Comparison of ENCODE assay signal across 1 cellular context in the genomic region with DNA sequence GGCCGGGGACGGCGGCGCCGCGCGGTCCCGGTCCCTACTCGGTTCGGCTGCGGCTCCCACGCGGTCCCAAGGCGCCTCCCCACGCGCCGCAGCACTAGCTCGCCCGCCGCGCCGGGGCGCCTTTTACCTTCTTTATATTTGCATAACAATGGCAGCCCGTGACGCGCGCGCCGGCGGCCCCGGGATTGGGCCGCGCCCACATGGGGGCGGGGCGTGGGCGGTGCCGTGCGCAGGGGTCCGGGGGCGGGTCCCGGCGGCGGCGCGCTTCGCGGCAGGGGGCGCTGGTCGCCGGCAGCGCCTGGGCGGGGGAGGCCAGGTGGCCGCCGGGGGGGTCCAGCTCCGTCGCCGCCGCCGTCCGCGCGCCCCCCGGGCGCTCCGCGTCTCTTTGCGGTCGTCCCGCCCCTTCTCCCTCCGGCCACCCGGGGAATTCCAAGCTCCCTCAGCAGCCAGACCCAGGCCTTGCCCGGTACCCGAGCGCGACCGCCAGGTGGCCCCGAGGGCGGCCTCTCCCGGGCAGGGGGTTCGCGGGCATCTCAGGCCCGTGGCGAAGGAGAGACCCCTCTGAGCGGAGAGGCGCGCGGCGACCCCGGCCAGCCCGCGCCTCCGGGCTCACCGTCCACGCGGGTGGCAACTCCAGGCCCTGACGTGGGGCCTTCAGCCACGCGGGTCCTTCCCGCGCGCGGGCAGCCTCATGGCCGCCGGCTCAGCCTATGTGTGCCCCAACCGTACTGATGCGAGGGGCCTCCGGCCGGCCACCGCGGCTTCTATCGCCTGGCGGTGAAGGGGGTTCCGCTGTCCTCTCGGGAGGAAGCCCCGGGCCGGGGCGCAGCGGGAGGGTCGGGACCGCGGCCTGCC.
TF ChIP-seq lines count a peak whose summit lies in the region.

A gene with protein sequence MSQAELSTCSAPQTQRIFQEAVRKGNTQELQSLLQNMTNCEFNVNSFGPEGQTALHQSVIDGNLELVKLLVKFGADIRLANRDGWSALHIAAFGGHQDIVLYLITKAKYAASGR (minus strand): TSS at position 96 of the 855 bp plus-strand sequence. CDS start 343 bp downstream, outside the sequence.

TF ChIP-seq in K562, 482 proteins besides CTCF, POLR2A, EP300 and RAD21 (continued from another document and continues in another):
- TF ChIP-seq, protein P1, sequence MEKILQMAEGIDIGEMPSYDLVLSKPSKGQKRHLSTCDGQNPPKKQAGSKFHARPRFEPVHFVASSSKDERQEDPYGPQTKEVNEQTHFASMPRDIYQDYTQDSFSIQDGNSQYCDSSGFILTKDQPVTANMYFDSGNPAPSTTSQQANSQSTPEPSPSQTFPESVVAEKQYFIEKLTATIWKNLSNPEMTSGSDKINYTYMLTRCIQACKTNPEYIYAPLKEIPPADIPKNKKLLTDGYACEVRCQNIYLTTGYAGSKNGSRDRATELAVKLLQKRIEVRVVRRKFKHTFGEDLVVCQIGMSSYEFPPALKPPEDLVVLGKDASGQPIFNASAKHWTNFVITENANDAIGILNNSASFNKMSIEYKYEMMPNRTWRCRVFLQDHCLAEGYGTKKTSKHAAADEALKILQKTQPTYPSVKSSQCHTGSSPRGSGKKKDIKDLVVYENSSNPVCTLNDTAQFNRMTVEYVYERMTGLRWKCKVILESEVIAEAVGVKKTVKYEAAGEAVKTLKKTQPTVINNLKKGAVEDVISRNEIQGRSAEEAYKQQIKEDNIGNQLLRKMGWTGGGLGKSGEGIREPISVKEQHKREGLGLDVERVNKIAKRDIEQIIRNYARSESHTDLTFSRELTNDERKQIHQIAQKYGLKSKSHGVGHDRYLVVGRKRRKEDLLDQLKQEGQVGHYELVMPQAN (IDR thresholded peaks at IDR 0.05; ENCODE audit: borderline replicate concordance) = peak; percentile 23; the same call in 1 of the 2 replicates
- TF ChIP-seq SMC3 (conservative IDR thresholded peaks at IDR 0.05; ENCODE audit: insufficient read depth, low read depth, low read length) (peak; percentile 24; the same call in 1 of the 2 replicates), ZNF780A (CRISPR knock-in tag; IDR thresholded peaks at IDR 0.05) (no peak), KAT7 (CRISPR knock-in tag; IDR thresholded peaks at IDR 0.05; ENCODE audit: borderline replicate concordance) (peak; percentile 62; the same call in 1 of the 2 replicates), ZNF507 (tag; conservative IDR thresholded peaks at IDR 0.05) (no peak), SMARCC2 (IDR thresholded peaks at IDR 0.05; ENCODE audit: low read depth) (no peak), TOE1 (IDR thresholded peaks at IDR 0.05; ENCODE audit: borderline replicate concordance) (no peak), TOE1 (CRISPR knock-in tag; IDR thresholded peaks at IDR 0.05; ENCODE audit: borderline replicate concordance, low read depth) (no peak), PHB2 (IDR thresholded peaks at IDR 0.05; ENCODE audit: low read depth) (no peak), TRIM24 (IDR thresholded peaks at IDR 0.05) (no peak), ZNF766 (CRISPR knock-in tag; conservative IDR thresholded peaks at IDR 0.05) (0 out of 2 replicates have a peak, but pooled peaks have one; percentile 32), HNRNPL (IDR thresholded peaks at IDR 0.05; ENCODE audit: low read depth, low read length) (peak; percentile 92), ZNF444 (CRISPR knock-in tag; IDR thresholded peaks at IDR 0.05) (no peak), SMARCB1 (IDR thresholded peaks at IDR 0.05; ENCODE audit: insufficient read length, low read depth) (no peak), U2AF2 (optimal IDR thresholded peaks at IDR 0.05; ENCODE audit: low read depth, low read length) (no peak), MTA3 (IDR thresholded peaks at IDR 0.05; ENCODE audit: borderline replicate concordance) (peak; percentile 87), ZBTB17 (CRISPR knock-in tag; IDR thresholded peaks at IDR 0.05) (peak; percentile 47; the same call in 1 of the 2 replicates), ZNF57 (CRISPR knock-in tag; IDR thresholded peaks at IDR 0.05) (no peak), ZC3H4 (CRISPR knock-in tag; IDR thresholded peaks at IDR 0.05; ENCODE audit: borderline replicate concordance) (peak; percentile 81; the same call in 1 of the 2 replicates), FOXA3 (CRISPR knock-in tag; conservative IDR thresholded peaks at IDR 0.05 in 1 of 2, IDR thresholded peaks at IDR 0.05 in 1 of 2) (peak in 1 of 2 experiments; percentile 40; a peak in 1 of 4 replicates), ZNF76 (CRISPR knock-in tag; IDR thresholded peaks at IDR 0.05; ENCODE audit: borderline replicate concordance) (no peak), MEIS2 (IDR thresholded peaks at IDR 0.05; ENCODE audit: partially characterized antibody) (no peak), SIRT6 (IDR thresholded peaks at IDR 0.05; ENCODE audit: low read depth, low read length) (no peak), ZNF445 (CRISPR knock-in tag; IDR thresholded peaks at IDR 0.05; ENCODE audit: low read depth) (no peak), BRD9 (IDR thresholded peaks at IDR 0.05; ENCODE audit: low read depth, partially characterized antibody) (no peak), ZNF408 (CRISPR knock-in tag; IDR thresholded peaks at IDR 0.05; ENCODE audit: low read depth) (no peak), HIVEP1 (CRISPR knock-in tag; IDR thresholded peaks at IDR 0.05) (no peak), ZNF589 (CRISPR knock-in tag; IDR thresholded peaks at IDR 0.05; ENCODE audit: low read depth) (no peak), PML (IDR thresholded peaks at IDR 0.05; ENCODE audit: low read length) (peak; percentile 28; the same call in 1 of the 2 replicates), SLC30A9 (CRISPR knock-in tag; IDR thresholded peaks at IDR 0.05) (no peak), ZNF586 (CRISPR knock-in tag; conservative IDR thresholded peaks at IDR 0.05) (no peak), LARP7 (IDR thresholded peaks at IDR 0.05) (no peak), EP400 (IDR thresholded peaks at IDR 0.05) (no peak; the same call in 1 of the 2 replicates), ARID1B (IDR thresholded peaks at IDR 0.05) (no peak), COPS2 (conservative IDR thresholded peaks at IDR 0.05) (no peak), HMG20B (CRISPR knock-in tag; IDR thresholded peaks at IDR 0.05) (no peak)
- TF ChIP-seq, protein P2, sequence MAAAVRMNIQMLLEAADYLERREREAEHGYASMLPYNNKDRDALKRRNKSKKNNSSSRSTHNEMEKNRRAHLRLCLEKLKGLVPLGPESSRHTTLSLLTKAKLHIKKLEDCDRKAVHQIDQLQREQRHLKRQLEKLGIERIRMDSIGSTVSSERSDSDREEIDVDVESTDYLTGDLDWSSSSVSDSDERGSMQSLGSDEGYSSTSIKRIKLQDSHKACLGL (CRISPR knock-in tag; IDR thresholded peaks at IDR 0.05; ENCODE audit: borderline replicate concordance, poor library complexity, severe bottlenecking) = no peak
- TF ChIP-seq, protein P3, sequence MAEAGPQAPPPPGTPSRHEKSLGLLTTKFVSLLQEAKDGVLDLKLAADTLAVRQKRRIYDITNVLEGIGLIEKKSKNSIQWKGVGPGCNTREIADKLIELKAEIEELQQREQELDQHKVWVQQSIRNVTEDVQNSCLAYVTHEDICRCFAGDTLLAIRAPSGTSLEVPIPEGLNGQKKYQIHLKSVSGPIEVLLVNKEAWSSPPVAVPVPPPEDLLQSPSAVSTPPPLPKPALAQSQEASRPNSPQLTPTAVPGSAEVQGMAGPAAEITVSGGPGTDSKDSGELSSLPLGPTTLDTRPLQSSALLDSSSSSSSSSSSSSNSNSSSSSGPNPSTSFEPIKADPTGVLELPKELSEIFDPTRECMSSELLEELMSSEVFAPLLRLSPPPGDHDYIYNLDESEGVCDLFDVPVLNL (CRISPR knock-in tag; IDR thresholded peaks at IDR 0.05; ENCODE audit: low read depth) = peak; percentile 69; the same call in 1 of the 2 replicates
- TF ChIP-seq, protein P4, sequence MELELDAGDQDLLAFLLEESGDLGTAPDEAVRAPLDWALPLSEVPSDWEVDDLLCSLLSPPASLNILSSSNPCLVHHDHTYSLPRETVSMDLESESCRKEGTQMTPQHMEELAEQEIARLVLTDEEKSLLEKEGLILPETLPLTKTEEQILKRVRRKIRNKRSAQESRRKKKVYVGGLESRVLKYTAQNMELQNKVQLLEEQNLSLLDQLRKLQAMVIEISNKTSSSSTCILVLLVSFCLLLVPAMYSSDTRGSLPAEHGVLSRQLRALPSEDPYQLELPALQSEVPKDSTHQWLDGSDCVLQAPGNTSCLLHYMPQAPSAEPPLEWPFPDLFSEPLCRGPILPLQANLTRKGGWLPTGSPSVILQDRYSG (tag; conservative IDR thresholded peaks at IDR 0.05; ENCODE audit: low read depth) = no peak
- TF ChIP-seq, protein P5, sequence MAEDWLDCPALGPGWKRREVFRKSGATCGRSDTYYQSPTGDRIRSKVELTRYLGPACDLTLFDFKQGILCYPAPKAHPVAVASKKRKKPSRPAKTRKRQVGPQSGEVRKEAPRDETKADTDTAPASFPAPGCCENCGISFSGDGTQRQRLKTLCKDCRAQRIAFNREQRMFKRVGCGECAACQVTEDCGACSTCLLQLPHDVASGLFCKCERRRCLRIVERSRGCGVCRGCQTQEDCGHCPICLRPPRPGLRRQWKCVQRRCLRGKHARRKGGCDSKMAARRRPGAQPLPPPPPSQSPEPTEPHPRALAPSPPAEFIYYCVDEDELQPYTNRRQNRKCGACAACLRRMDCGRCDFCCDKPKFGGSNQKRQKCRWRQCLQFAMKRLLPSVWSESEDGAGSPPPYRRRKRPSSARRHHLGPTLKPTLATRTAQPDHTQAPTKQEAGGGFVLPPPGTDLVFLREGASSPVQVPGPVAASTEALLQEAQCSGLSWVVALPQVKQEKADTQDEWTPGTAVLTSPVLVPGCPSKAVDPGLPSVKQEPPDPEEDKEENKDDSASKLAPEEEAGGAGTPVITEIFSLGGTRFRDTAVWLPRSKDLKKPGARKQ (CRISPR knock-in tag; IDR thresholded peaks at IDR 0.05) = no peak
- TF ChIP-seq, protein P6, sequence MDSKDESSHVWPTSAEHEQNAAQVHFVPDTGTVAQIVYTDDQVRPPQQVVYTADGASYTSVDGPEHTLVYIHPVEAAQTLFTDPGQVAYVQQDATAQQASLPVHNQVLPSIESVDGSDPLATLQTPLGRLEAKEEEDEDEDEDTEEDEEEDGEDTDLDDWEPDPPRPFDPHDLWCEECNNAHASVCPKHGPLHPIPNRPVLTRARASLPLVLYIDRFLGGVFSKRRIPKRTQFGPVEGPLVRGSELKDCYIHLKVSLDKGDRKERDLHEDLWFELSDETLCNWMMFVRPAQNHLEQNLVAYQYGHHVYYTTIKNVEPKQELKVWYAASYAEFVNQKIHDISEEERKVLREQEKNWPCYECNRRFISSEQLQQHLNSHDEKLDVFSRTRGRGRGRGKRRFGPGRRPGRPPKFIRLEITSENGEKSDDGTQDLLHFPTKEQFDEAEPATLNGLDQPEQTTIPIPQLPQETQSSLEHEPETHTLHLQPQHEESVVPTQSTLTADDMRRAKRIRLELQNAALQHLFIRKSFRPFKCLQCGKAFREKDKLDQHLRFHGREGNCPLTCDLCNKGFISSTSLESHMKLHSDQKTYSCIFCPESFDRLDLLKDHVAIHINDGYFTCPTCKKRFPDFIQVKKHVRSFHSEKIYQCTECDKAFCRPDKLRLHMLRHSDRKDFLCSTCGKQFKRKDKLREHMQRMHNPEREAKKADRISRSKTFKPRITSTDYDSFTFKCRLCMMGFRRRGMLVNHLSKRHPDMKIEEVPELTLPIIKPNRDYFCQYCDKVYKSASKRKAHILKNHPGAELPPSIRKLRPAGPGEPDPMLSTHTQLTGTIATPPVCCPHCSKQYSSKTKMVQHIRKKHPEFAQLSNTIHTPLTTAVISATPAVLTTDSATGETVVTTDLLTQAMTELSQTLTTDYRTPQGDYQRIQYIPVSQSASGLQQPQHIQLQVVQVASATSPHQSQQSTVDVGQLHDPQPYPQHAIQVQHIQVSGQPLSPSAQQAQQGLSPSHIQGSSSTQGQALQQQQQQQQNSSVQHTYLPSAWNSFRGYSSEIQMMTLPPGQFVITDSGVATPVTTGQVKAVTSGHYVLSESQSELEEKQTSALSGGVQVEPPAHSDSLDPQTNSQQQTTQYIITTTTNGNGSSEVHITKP (IDR thresholded peaks at IDR 0.05; ENCODE audit: partially characterized antibody) = no peak
- TF ChIP-seq, protein P7, sequence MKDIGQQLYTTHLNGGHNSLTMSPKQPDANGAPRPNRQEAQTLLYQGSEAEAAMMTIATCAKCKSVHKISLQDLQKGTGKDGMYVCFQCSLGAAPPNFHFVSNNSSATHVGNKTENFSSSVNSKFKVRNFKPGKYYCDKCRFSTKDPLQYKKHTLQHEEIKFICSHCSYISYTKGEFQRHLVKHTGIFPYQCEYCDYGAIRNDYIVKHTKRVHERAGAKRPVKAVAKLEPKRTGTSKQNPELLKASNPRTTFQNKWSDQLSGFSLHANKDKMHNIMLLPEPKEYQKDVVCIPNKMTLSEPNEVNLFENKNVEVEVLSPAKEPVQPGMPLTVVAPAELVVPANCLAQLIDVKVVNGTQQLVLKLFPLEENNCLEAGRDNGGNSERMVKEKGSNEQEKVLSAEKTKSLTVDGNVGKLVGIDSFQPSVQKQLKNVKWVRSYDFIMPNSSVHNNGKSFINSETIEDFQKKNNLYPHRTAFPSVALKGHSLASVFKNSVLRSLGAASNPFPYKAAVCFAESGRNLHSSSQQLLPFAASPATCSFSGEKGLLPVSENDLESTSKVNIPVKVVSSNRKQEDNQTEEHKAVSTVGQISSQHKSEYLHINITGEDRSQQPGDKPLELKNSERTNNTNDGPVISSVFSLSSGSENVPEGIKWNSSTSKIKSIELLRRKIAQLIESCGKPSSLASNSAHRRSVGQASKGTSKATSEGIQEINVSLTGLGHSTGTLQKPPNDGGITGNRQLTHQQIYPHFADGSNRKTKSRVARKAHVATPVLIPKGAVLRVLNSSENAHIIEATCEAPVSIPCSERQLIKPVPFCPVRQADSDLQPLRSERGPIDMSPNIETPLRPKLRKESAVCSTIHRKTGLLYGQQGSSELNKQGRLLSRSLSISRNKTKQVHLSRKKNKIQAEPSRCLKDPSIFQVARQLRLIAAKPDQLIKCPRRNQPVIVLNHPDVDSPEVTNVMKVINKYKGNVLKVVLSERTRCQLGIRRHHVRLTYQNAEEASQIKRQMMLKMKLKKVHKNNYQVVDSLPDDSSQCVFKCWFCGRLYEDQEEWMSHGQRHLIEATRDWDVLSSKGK (CRISPR knock-in tag; IDR thresholded peaks at IDR 0.05) = no peak
- TF ChIP-seq, protein P8, sequence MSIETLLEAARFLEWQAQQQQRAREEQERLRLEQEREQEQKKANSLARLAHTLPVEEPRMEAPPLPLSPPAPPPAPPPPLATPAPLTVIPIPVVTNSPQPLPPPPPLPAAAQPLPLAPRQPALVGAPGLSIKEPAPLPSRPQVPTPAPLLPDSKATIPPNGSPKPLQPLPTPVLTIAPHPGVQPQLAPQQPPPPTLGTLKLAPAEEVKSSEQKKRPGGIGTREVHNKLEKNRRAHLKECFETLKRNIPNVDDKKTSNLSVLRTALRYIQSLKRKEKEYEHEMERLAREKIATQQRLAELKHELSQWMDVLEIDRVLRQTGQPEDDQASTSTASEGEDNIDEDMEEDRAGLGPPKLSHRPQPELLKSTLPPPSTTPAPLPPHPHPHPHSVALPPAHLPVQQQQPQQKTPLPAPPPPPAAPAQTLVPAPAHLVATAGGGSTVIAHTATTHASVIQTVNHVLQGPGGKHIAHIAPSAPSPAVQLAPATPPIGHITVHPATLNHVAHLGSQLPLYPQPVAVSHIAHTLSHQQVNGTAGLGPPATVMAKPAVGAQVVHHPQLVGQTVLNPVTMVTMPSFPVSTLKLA (conservative IDR thresholded peaks at IDR 0.05) = peak in 1 of 2 experiments; percentile 62; a peak in 2 of 4 replicates
- TF ChIP-seq, protein P9, sequence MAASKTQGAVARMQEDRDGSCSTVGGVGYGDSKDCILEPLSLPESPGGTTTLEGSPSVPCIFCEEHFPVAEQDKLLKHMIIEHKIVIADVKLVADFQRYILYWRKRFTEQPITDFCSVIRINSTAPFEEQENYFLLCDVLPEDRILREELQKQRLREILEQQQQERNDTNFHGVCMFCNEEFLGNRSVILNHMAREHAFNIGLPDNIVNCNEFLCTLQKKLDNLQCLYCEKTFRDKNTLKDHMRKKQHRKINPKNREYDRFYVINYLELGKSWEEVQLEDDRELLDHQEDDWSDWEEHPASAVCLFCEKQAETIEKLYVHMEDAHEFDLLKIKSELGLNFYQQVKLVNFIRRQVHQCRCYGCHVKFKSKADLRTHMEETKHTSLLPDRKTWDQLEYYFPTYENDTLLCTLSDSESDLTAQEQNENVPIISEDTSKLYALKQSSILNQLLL (CRISPR knock-in tag; IDR thresholded peaks at IDR 0.05; ENCODE audit: borderline replicate concordance) = no peak
